Comparison of ENCODE assay signal across 28 cellular contexts in the genomic region with DNA sequence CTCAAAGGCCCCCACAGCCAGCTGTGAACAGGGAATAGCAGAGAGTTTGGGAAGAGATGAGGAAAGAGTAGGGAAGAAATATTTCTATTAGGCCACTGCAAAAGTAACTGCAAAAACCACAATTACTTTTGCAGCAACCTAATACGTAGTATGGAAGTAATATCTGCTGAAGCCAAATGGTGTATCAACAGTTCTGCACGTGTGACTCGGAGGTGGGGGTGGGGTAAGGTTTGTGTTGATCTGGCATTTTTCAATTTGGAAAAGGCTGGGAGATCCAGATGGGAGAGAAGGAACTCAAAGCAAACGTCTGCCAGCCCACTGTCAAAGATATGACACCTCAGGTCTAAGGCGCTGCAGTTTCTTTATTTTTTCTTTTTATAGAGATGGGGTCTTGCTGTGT. TPM values are rescaled to one million over a fixed set of nuclear protein-coding genes. Genes with fewer than 3 reads are reported as not detected.
DNase-seq lines count a peak whose midpoint lies in the region; FAIRE-seq and TF ChIP-seq lines count a peak whose summit lies in the region.
"Had no signal": no experiment of that assay in that cellular context is flagged by ENCODE, and none has a peak within 500 bp of the region (broad histone marks: within the 10 kb centered on the region; RNA-seq: fewer than 3 reads in every experiment).

No MANE protein-coding gene starts in this region.

- no peak overlapping the region for H3K4ac ChIP-seq in mesenchymal stem cell (ENCODE audit: low read depth in 1 of 2, low read length in 2 of 2)

- H3K27me3 Mint-ChIP-seq in astrocyte (ENCODE audit: low read depth, unreplicated experiment) (peaks cover 16% of the 10 kb centered on the region), type B pancreatic cell (no peaks in the 10 kb centered on the region)
- H3K27me3 Mint-ChIP-seq in activated naive CD4-positive, alpha-beta T cell treated with anti-CD3 and anti-CD28 coated beads, Interleukin-2, amount 10 ng/mL, durations not matched to agents 7 days and 5 days, result no peaks in the 10 kb centered on the region
- H3K27me3 Mint-ChIP-seq: B cell had no signal

- WGBS in mesenchymal stem cell, result 58% methylated on average over 4 of the region's 5 CpGs

- no peak overlapping the region for H3K14ac ChIP-seq in mesenchymal stem cell (ENCODE audit: low read length in 2 of 2)

- no peak overlapping the region for H3K4me2 ChIP-seq in astrocyte (ENCODE audit: low read length)
- H3K4me2 ChIP-seq in mesenchymal stem cell (ENCODE audit: low read length, poor library complexity, severe bottlenecking), result no peak overlapping the region
- H3K4me2 ChIP-seq: GM23338, KMS-11, SK-N-SH had no signal

- CTCF ChIA-PET in HEK293 (lab: Yijun Ruan, JAX), result interaction anchor here (2.1 kb wide), 1 partner anchor 23 kb away, joined by 8 read pairs; no protein-coding TSS in a partner anchor
- CTCF ChIA-PET in activated naive CD4-positive, alpha-beta T cell treated with anti-CD3 and anti-CD28 coated beads, Interleukin-2, amount 10 ng/mL, durations not matched to agents 7 days and 5 days (lab: Charles Lee), result interaction anchor here (0.6 kb wide), 1 partner anchor 269 kb away, joined by 3 read pairs; no protein-coding TSS in a partner anchor

- H3K4me1 Mint-ChIP-seq in astrocyte (ENCODE audit: low read depth, unreplicated experiment), result peaks cover 22% of the 10 kb centered on the region
- peaks cover 28% of the 10 kb centered on the region for H3K4me1 Mint-ChIP-seq in type B pancreatic cell (ENCODE audit: unreplicated experiment)
- no peaks in the 10 kb centered on the region for H3K4me1 Mint-ChIP-seq in activated naive CD4-positive, alpha-beta T cell treated with anti-CD3 and anti-CD28 coated beads, Interleukin-2, amount 10 ng/mL, durations not matched to agents 7 days and 5 days
- H3K4me1 Mint-ChIP-seq: GM23338 had no signal

- H3K27me3 ChIP-seq in astrocyte (ENCODE audit: insufficient read depth, low read length) (no peaks in the 10 kb centered on the region), mesenchymal stem cell (ENCODE audit: control insufficient read depth in 1 of 2, insufficient read depth in 1 of 2, low read length in 2 of 2) (no peaks in the 10 kb centered on the region)
- H3K27me3 ChIP-seq: Peyer's patch had no signal

- no peaks in the 10 kb centered on the region for H4K20me1 ChIP-seq in astrocyte (ENCODE audit: insufficient read depth, low read length)

- H2BK15ac ChIP-seq in mesenchymal stem cell (ENCODE audit: low read depth, poor library complexity, severe bottlenecking), result no peak overlapping the region

- no peaks in the 10 kb centered on the region for H3K79me2 ChIP-seq in astrocyte (ENCODE audit: insufficient read depth, low read length)

- no peak overlapping the region for H2BK120ac ChIP-seq in mesenchymal stem cell (ENCODE audit: low read depth, low read length)

- H3K9me3 ChIP-seq in HEK293 (ENCODE audit: control insufficient read depth, insufficient read depth, low read depth, low read length), result no peaks in the 10 kb centered on the region
- H3K9me3 ChIP-seq in astrocyte (ENCODE audit: insufficient read depth, low read depth, low read length), result no peaks in the 10 kb centered on the region
- peaks cover 4% of the 10 kb centered on the region for H3K9me3 ChIP-seq in mesenchymal stem cell (ENCODE audit: control insufficient read depth, low read length)
- H3K9me3 ChIP-seq: Peyer's patch, SK-N-SH had no signal

- H3K27ac ChIP-seq in HEK293 (ENCODE audit: extremely low read depth, low read depth, low read length) (no peak overlapping the region), astrocyte (ENCODE audit: low read depth, low read length) (no peak overlapping the region), mesenchymal stem cell (ENCODE audit: low read length, poor library complexity, severe bottlenecking) (no peak overlapping the region)
- H3K27ac ChIP-seq: C4-2B, KMS-11 had no signal

- DNase-seq in astrocyte (ENCODE audit: low read depth) (no peak), mesenchymal stem cell (no peak), type B pancreatic cell (ENCODE audit: extremely low spot score, unreplicated experiment) (no peak), activated T-cell treated with anti-CD3 and anti-CD28 coated beads for 4 hours (no peak), SK-N-DZ (ENCODE audit: low spot score) (no peak)
- DNase-seq in activated naive CD4-positive, alpha-beta T cell treated with anti-CD3 and anti-CD28 coated beads, Interleukin-2, amount 10 ng/mL, durations not matched to agents 7 days and 5 days, result no peak
- DNase-seq: Calu3, DMS79 treated with DMSO at 0.1 percent for 48 hours, GF-D8, IMR-90, NCI-H1048, NCI-H1417, NCI-H1694, NCI-H2029 treated with DMSO at 0.1 percent for 48 hours, NCI-H2227 treated with DMSO at 0.1 percent for 48 hours, NCI-H69, SIG-M5, SK-N-SH, SW 1271 had no signal

- no peak overlapping the region for H4K91ac ChIP-seq in mesenchymal stem cell (ENCODE audit: low read length)

- H3K4me1 ChIP-seq in HEK293 (ENCODE audit: control insufficient read depth, insufficient read depth, low read length) (0 out of 2 replicates have a peak, but pooled peaks cover 2% of the 10 kb centered on the region), astrocyte (ENCODE audit: insufficient read depth, low read length) (peaks cover 27% of the 10 kb centered on the region), mesenchymal stem cell (ENCODE audit: control insufficient read depth, insufficient read depth, low read depth, low read length) (peaks cover 18% of the 10 kb centered on the region)

- H3K36me3 ChIP-seq in HEK293 (ENCODE audit: control insufficient read depth in 2 of 2, insufficient read depth in 1 of 2, low read length in 2 of 2) (no peaks in the 10 kb centered on the region), astrocyte (ENCODE audit: insufficient read depth, low read length) (no peaks in the 10 kb centered on the region), mesenchymal stem cell (ENCODE audit: control insufficient read depth in 1 of 2, insufficient read depth in 2 of 2, low read depth in 1 of 2, low read length in 2 of 2) (peaks cover 6 to 33% of the 10 kb centered on the region in 2 experiments)
- H3K36me3 ChIP-seq: HAP-1, Peyer's patch had no signal

- no peak overlapping the region for H4K8ac ChIP-seq in mesenchymal stem cell (ENCODE audit: low read length)

- peaks cover 1% of the 10 kb centered on the region for H3K79me1 ChIP-seq in mesenchymal stem cell (replicated peaks; ENCODE audit: low read length, poor library complexity, severe bottlenecking)

- H2BK12ac ChIP-seq in mesenchymal stem cell (ENCODE audit: low read length in 2 of 2), result no peak overlapping the region

- H3K9ac ChIP-seq in astrocyte (ENCODE audit: low read length), result no peak overlapping the region
- peak overlapping the region; percentile 52 for H3K9ac ChIP-seq in mesenchymal stem cell (ENCODE audit: low read length)
- H3K9ac ChIP-seq: KMS-11, SK-N-SH had no signal

- no peak overlapping the region for H2AK5ac ChIP-seq in mesenchymal stem cell (ENCODE audit: low read length, severe bottlenecking)

- H3K23ac ChIP-seq in mesenchymal stem cell (ENCODE audit: low read length in 2 of 2), result no peak overlapping the region

- H3K36me3 Mint-ChIP-seq in astrocyte (ENCODE audit: low read depth, unreplicated experiment) (peaks cover 12% of the 10 kb centered on the region), type B pancreatic cell (peaks cover 10% of the 10 kb centered on the region)
- H3K36me3 Mint-ChIP-seq in activated naive CD4-positive, alpha-beta T cell treated with anti-CD3 and anti-CD28 coated beads, Interleukin-2, amount 10 ng/mL, durations not matched to agents 7 days and 5 days, result peaks cover 20% of the 10 kb centered on the region

- POLR2A ChIA-PET in HEK293 (lab: Yijun Ruan, JAX), result no interaction called here

- no peak for FAIRE-seq in astrocyte (lab: Jason Lieb, UNC)
- FAIRE-seq: GM12891 had no signal

- TF ChIP-seq CTCF in HEK293 (tag by site-specific recombination; IDR thresholded peaks at IDR 0.05), result no peak
- TF ChIP-seq CTCF in astrocyte (IDR thresholded peaks at IDR 0.05; ENCODE audit: insufficient read depth, low read depth, low read length), result no peak
- TF ChIP-seq CTCF in type B pancreatic cell (conservative IDR thresholded peaks at IDR 0.05), result no peak

- no peak overlapping the region for H2BK5ac ChIP-seq in mesenchymal stem cell (ENCODE audit: low read depth, low read length, poor library complexity, severe bottlenecking)

- H3K27ac Mint-ChIP-seq in astrocyte (ENCODE audit: unreplicated experiment) (no peak overlapping the region), type B pancreatic cell (peak overlapping the region; percentile 74)
- H3K27ac Mint-ChIP-seq in activated naive CD4-positive, alpha-beta T cell treated with anti-CD3 and anti-CD28 coated beads, Interleukin-2, amount 10 ng/mL, durations not matched to agents 7 days and 5 days, result no peak overlapping the region
- H3K27ac Mint-ChIP-seq: B cell, GM23338 had no signal

- H3K4me3 ChIP-seq in HEK293 (ENCODE audit: low read depth, low read length) (no peak overlapping the region), astrocyte (ENCODE audit: insufficient read depth, low read depth, low read length) (no peak overlapping the region), mesenchymal stem cell (ENCODE audit: insufficient read depth in 1 of 2, low read depth in 1 of 2, low read length in 2 of 2) (no peak overlapping the region)
- H3K4me3 ChIP-seq: GM23338, HAP-1, Peyer's patch had no signal

- H3K9me3 Mint-ChIP-seq in astrocyte (ENCODE audit: unreplicated experiment) (peaks cover 10% of the 10 kb centered on the region), type B pancreatic cell (no peaks in the 10 kb centered on the region)
- no peaks in the 10 kb centered on the region for H3K9me3 Mint-ChIP-seq in activated naive CD4-positive, alpha-beta T cell treated with anti-CD3 and anti-CD28 coated beads, Interleukin-2, amount 10 ng/mL, durations not matched to agents 7 days and 5 days
- H3K9me3 Mint-ChIP-seq: GM23338 had no signal

- no peak overlapping the region for H2AFZ ChIP-seq in astrocyte (ENCODE audit: low read depth, low read length)
- no peak overlapping the region for H2AFZ ChIP-seq in mesenchymal stem cell (ENCODE audit: low read depth, low read length)
- H2AFZ ChIP-seq: GM23338 had no signal

- H3K4me3 Mint-ChIP-seq in astrocyte (ENCODE audit: unreplicated experiment), result peak overlapping the region; percentile 23
- H3K4me3 Mint-ChIP-seq in type B pancreatic cell, result no peak overlapping the region
- no peak overlapping the region for H3K4me3 Mint-ChIP-seq in activated naive CD4-positive, alpha-beta T cell treated with anti-CD3 and anti-CD28 coated beads, Interleukin-2, amount 10 ng/mL, durations not matched to agents 7 days and 5 days
- H3K4me3 Mint-ChIP-seq: B cell, GM23338 had no signal

- H3K18ac ChIP-seq in mesenchymal stem cell (ENCODE audit: low read depth in 1 of 2, low read length in 2 of 2), result peak overlapping the region in 1 of 2 experiments; percentile 1

RNA-seq across cellular contexts. Expression of a gene that starts 11.1 kb away (rescaled TPM):
- total RNA-seq in astrocyte (12.2 and 13.0 TPM in 2 replicates), type B pancreatic cell (ENCODE audit: low replicate concordance) (15.5 and 24.8 TPM in 2 replicates)
- 10.9 TPM for polyA plus RNA-seq in mesenchymal stem cell (2013, experiment 1 of 2)
- 10.8 TPM for polyA plus RNA-seq in mesenchymal stem cell (2013, experiment 2 of 2)
- polyA plus RNA-seq in SK-N-DZ (2014; cell fraction: cytosol; rRNA removed), result 5.9 and 6.6 TPM in 2 replicates
- polyA plus RNA-seq in SK-N-DZ (2014; cell fraction: nucleus; rRNA removed), result 5.3 and 8.0 TPM in 2 replicates

RNA-seq across cellular contexts. Expression of a gene that starts 36.6 kb away (rescaled TPM):
- total RNA-seq in astrocyte (109 and 113 TPM in 2 replicates), type B pancreatic cell (ENCODE audit: low replicate concordance) (142 and 210 TPM in 2 replicates)
- 85.8 TPM for polyA plus RNA-seq in mesenchymal stem cell (2013, experiment 1 of 2)
- polyA plus RNA-seq in mesenchymal stem cell (2013, experiment 2 of 2), result 90.1 TPM
- 223 and 259 TPM in 2 replicates for polyA plus RNA-seq in SK-N-DZ (2014; cell fraction: cytosol; rRNA removed)
- polyA plus RNA-seq in SK-N-DZ (2014; cell fraction: nucleus; rRNA removed), result 102 and 115 TPM in 2 replicates

RNA-seq across cellular contexts. Expression of a gene that starts 43.8 kb away (rescaled TPM):
- total RNA-seq in astrocyte (3.3 and 3.4 TPM in 2 replicates), type B pancreatic cell (ENCODE audit: low replicate concordance) (8.8 and 9.2 TPM in 2 replicates)
- polyA plus RNA-seq in mesenchymal stem cell (2013, experiment 1 of 2), result 27.4 TPM
- 25.9 TPM for polyA plus RNA-seq in mesenchymal stem cell (2013, experiment 2 of 2)
- polyA plus RNA-seq in SK-N-DZ (2014; cell fraction: cytosol; rRNA removed), result 3.1 and 3.5 TPM in 2 replicates
- polyA plus RNA-seq in SK-N-DZ (2014; cell fraction: nucleus; rRNA removed), result 1.3 and 7.9 TPM in 2 replicates
- total RNA-seq: B cell, GM23338, OCI-LY7 had no signal
- polyA plus RNA-seq: GM23338 had no signal
